ENCODE assay signal across 16 cellular contexts in the genomic region with DNA sequence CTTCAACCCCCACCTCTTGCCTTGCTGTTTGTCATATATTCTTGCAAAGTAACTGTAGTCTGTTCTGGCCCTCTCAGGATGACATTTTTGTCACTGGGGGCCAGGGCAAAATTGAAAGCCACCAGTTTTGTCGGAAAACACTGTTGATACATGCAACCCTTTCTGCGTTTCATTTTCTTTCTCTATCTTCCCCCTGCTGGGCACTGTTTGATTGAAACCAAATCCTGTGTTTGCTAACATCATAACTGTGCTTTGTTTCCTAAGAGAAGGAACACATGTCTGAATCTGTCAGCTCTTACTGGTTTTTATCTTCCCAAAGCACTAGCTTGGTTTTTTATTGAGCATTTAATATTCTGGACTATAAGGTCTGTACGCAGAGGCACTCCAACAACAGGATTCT. TPM values are rescaled to one million over a fixed set of nuclear protein-coding genes. Genes with fewer than 3 reads are reported as not detected.
A peak's percentile ranks its signal among the peaks of the same experiment; 100 is the strongest.
DNase-seq lines count a peak whose midpoint lies in the region; ATAC-seq, FAIRE-seq and TF ChIP-seq lines count a peak whose summit lies in the region.
"Had no signal": no experiment of that assay in that cellular context is flagged by ENCODE, and none has a peak within 500 bp of the region (broad histone marks: within the 10 kb centered on the region; RNA-seq: fewer than 3 reads in every experiment).

No MANE protein-coding gene starts in this region.

- H3K9ac ChIP-seq in smooth muscle cell (ENCODE audit: low read depth): no peak overlapping the region

- in situ Hi-C loops in gastrocnemius medialis (cut with MboI; ENCODE audit: low sequenced_read_pairs in 4 of 4): loop anchor here in 2 of 4 donors (10.0 to 25.0 kb wide), 4 partner anchors 241 to 853 kb away; a partner anchor contains a TSS

- H2AFZ ChIP-seq in smooth muscle cell (ENCODE audit: low read depth): peak overlapping the region; percentile 12

- no peak overlapping the region for H3K4me2 ChIP-seq in smooth muscle cell

- intact Hi-C loops in activated CD4-positive, alpha-beta memory T cell treated with anti-CD3 and anti-CD28 coated beads for 36 hours (cut with micrococcal nuclease): loop anchor here (5.0 kb wide), 1 partner anchor 63 kb away; no protein-coding TSS in a partner anchor
- intact Hi-C loops in gastrocnemius medialis (cut with DNase I; ENCODE audit: low total_unique reads): loop anchor here (5.0 kb wide), 1 partner anchor 723 kb away; no protein-coding TSS in a partner anchor

- TF ChIP-seq POLR2A in gastrocnemius medialis (IDR thresholded peaks at IDR 0.05): no peak

- H3K27me3 ChIP-seq in smooth muscle cell (ENCODE audit: low read depth) (no peaks in the 10 kb centered on the region), gastrocnemius medialis (no peaks in the 10 kb centered on the region)
- H3K27me3 ChIP-seq: ascending aorta, ovary had no signal

- H3K27ac ChIP-seq in smooth muscle cell (ENCODE audit: low read depth): no peak overlapping the region
- H3K27ac ChIP-seq in gastrocnemius medialis: no peak overlapping the region
- H3K27ac ChIP-seq: ascending aorta, ovary, thoracic aorta had no signal

- DNase-seq in activated CD4-positive, alpha-beta memory T cell treated with anti-CD3 and anti-CD28 coated beads for 36 hours: peak; percentile 11
- DNase-seq in activated CD4-positive, alpha-beta memory T cell treated with anti-CD3 and anti-CD28 coated beads, Interleukin-2, amount 10 ng/mL, durations not matched to agents 7 days and 5 days: no peak
- DNase-seq in NCI-H748 (lab: John Stamatoyannopoulos, UW; ENCODE audit: unreplicated experiment) (peak; percentile 48), fibroblast of gingiva (ENCODE audit: low read depth) (peak; percentile 44), smooth muscle cell (lab: John Stamatoyannopoulos, UW; ENCODE audit: unreplicated experiment) (no peak), gastrocnemius medialis (no peak), HTR-8/SVneo (ENCODE audit: insufficient read length, low spot score) (no peak), HuH-7 (ENCODE audit: low spot score) (no peak)
- DNase-seq: activated CD4-positive, alpha-beta T cell treated with anti-CD3 and anti-CD28 coated beads for 48 hours; DMS153; foreskin melanocyte; NCI-H524 treated with DMSO at 0.1 percent for 48 hours; ovary; stimulated activated CD4-positive, alpha-beta T cell treated with anti-CD3 and anti-CD28 coated beads, Interleukin-15, amount 100 ng/mL, for 24 hours had no signal

- H3K4me3 ChIP-seq in smooth muscle cell: no peak overlapping the region
- H3K4me3 ChIP-seq in gastrocnemius medialis: no peak overlapping the region
- H3K4me3 ChIP-seq: ascending aorta, ovary, thoracic aorta had no signal

- CTCF ChIA-PET in activated CD4-positive, alpha-beta memory T cell treated with anti-CD3 and anti-CD28 coated beads for 36 hours (lab: Charles Lee): no interaction called here
- CTCF ChIA-PET in activated CD4-positive, alpha-beta memory T cell treated with anti-CD3 and anti-CD28 coated beads, Interleukin-2, amount 10 ng/mL, durations not matched to agents 7 days and 5 days (lab: Charles Lee): interaction anchor here (1.7 to 4.1 kb wide), 2 partner anchors 27 to 242 kb away, joined by 3 to 20 read pairs; no protein-coding TSS in a partner anchor

- FAIRE-seq in HTR-8/SVneo (lab: Jason Lieb, UNC): no peak

- no peaks in the 10 kb centered on the region for H3K79me2 ChIP-seq in smooth muscle cell (ENCODE audit: low read depth)

- POLR2A ChIA-PET in activated CD4-positive, alpha-beta memory T cell treated with anti-CD3 and anti-CD28 coated beads for 36 hours (lab: Charles Lee): no interaction called here
- POLR2A ChIA-PET in activated CD4-positive, alpha-beta memory T cell treated with anti-CD3 and anti-CD28 coated beads, Interleukin-2, amount 10 ng/mL, durations not matched to agents 7 days and 5 days (lab: Charles Lee): no interaction called here

- no peaks in the 10 kb centered on the region for H3F3A ChIP-seq in smooth muscle cell (ENCODE audit: low read depth)

- no peaks in the 10 kb centered on the region for H3K27me3 Mint-ChIP-seq in activated CD4-positive, alpha-beta memory T cell treated with anti-CD3 and anti-CD28 coated beads for 36 hours
- H3K27me3 Mint-ChIP-seq in activated CD4-positive, alpha-beta memory T cell treated with anti-CD3 and anti-CD28 coated beads, Interleukin-2, amount 10 ng/mL, durations not matched to agents 7 days and 5 days: no peaks in the 10 kb centered on the region

- no peaks in the 10 kb centered on the region for H3K9me3 Mint-ChIP-seq in activated CD4-positive, alpha-beta memory T cell treated with anti-CD3 and anti-CD28 coated beads for 36 hours
- H3K9me3 Mint-ChIP-seq in activated CD4-positive, alpha-beta memory T cell treated with anti-CD3 and anti-CD28 coated beads, Interleukin-2, amount 10 ng/mL, durations not matched to agents 7 days and 5 days: peaks cover 8% of the 10 kb centered on the region

- H4K20me1 ChIP-seq in smooth muscle cell (ENCODE audit: low read depth): no peaks in the 10 kb centered on the region

- H3K36me3 ChIP-seq in smooth muscle cell (ENCODE audit: low read depth): no peaks in the 10 kb centered on the region
- H3K36me3 ChIP-seq in gastrocnemius medialis: no peaks in the 10 kb centered on the region
- H3K36me3 ChIP-seq: ascending aorta, ovary, thoracic aorta had no signal

- ATAC-seq in gastrocnemius medialis: no peak

- H3K36me3 Mint-ChIP-seq in activated CD4-positive, alpha-beta memory T cell treated with anti-CD3 and anti-CD28 coated beads for 36 hours: no peaks in the 10 kb centered on the region
- H3K36me3 Mint-ChIP-seq in activated CD4-positive, alpha-beta memory T cell treated with anti-CD3 and anti-CD28 coated beads, Interleukin-2, amount 10 ng/mL, durations not matched to agents 7 days and 5 days (ENCODE audit: low read depth): peaks cover 2% of the 10 kb centered on the region

- H3K9me3 ChIP-seq in smooth muscle cell (replicated peaks; ENCODE audit: low read depth) (no peaks in the 10 kb centered on the region), gastrocnemius medialis (no peaks in the 10 kb centered on the region)
- H3K9me3 ChIP-seq: ascending aorta, ovary, thoracic aorta had no signal

- WGBS in smooth muscle cell (ENCODE audit: low lambda C conversion rate): 59% methylated on average over 3 of the region's 3 CpGs

- no peak overlapping the region for H3K4me3 Mint-ChIP-seq in activated CD4-positive, alpha-beta memory T cell treated with anti-CD3 and anti-CD28 coated beads for 36 hours
- H3K4me3 Mint-ChIP-seq in activated CD4-positive, alpha-beta memory T cell treated with anti-CD3 and anti-CD28 coated beads, Interleukin-2, amount 10 ng/mL, durations not matched to agents 7 days and 5 days: no peak overlapping the region

- no peak for TF ChIP-seq CTCF in smooth muscle cell (IDR thresholded peaks at IDR 0.05; ENCODE audit: borderline replicate concordance, insufficient read depth, poor library complexity, severe bottlenecking)
- no peak for TF ChIP-seq CTCF in gastrocnemius medialis (IDR thresholded peaks at IDR 0.05 in 4 of 5, conservative IDR thresholded peaks at IDR 0.05 in 1 of 5)

- H3K4me1 ChIP-seq in smooth muscle cell (ENCODE audit: low read depth) (no peaks in the 10 kb centered on the region), gastrocnemius medialis (no peaks in the 10 kb centered on the region)

- H3K27ac Mint-ChIP-seq in activated CD4-positive, alpha-beta memory T cell treated with anti-CD3 and anti-CD28 coated beads for 36 hours: no peak overlapping the region
- no peak overlapping the region for H3K27ac Mint-ChIP-seq in activated CD4-positive, alpha-beta memory T cell treated with anti-CD3 and anti-CD28 coated beads, Interleukin-2, amount 10 ng/mL, durations not matched to agents 7 days and 5 days

- peaks cover 4% of the 10 kb centered on the region for H3K4me1 Mint-ChIP-seq in activated CD4-positive, alpha-beta memory T cell treated with anti-CD3 and anti-CD28 coated beads for 36 hours (ENCODE audit: low read depth)
- peaks cover 33% of the 10 kb centered on the region for H3K4me1 Mint-ChIP-seq in activated CD4-positive, alpha-beta memory T cell treated with anti-CD3 and anti-CD28 coated beads, Interleukin-2, amount 10 ng/mL, durations not matched to agents 7 days and 5 days

RNA-seq across cellular contexts. Expression of a gene that starts 11.7 kb away (rescaled TPM):
- 10 to 100 TPM; 11.0 to 11.5 TPM for total RNA-seq in activated CD4-positive, alpha-beta memory T cell treated with anti-CD3 and anti-CD28 coated beads for 36 hours
- 10 to 100 TPM; 26.1 to 27.0 TPM for total RNA-seq in activated CD4-positive, alpha-beta memory T cell treated with anti-CD3 and anti-CD28 coated beads, Interleukin-2, amount 10 ng/mL, durations not matched to agents 7 days and 5 days
- total RNA-seq in smooth muscle cell (20.9 and 35.2 TPM in 2 replicates), gastrocnemius medialis (1 to 10 TPM; 2.8 to 8.7 (median 6.6) TPM)
- polyA plus RNA-seq in smooth muscle cell: 17.2 and 17.7 TPM in 2 replicates

Comparison
In these comparisons a context has a peak if more than half of its experiments do, and no peak if none do; other contexts are left out.
1. DNase-seq: peak in activated CD4-positive, alpha-beta memory T cell treated with anti-CD3 and anti-CD28 coated beads for 36 hours (single experiment), NCI-H748 (single experiment) and fibroblast of gingiva (single experiment); none in activated CD4-positive, alpha-beta memory T cell treated with anti-CD3 and anti-CD28 coated beads, Interleukin-2, amount 10 ng/mL, durations not matched to agents 7 days and 5 days (single experiment), smooth muscle cell (single experiment), gastrocnemius medialis (0 of 2), HTR-8/SVneo (single experiment) and HuH-7 (single experiment).